Comparison of ENCODE assay signal across 13 cellular contexts in genomic region chr1:215845224-215845902, GRCh38.
DNase-seq lines count a peak whose midpoint lies in the region; ATAC-seq and TF ChIP-seq lines count a peak whose summit lies in the region.
"Had no signal": no experiment of that assay in that cellular context is flagged by ENCODE, and none has a peak within 500 bp of the region (broad histone marks: within the 10 kb centered on the region; RNA-seq: fewer than 3 reads in every experiment).

No MANE protein-coding gene starts in this region.

- DNase-seq in NCI-H82 (lab: John Stamatoyannopoulos, UW): peak; percentile 42
- no peak for DNase-seq in NCI-H82 treated with DMSO at 0.1 percent for 48 hours (lab: John Stamatoyannopoulos, UW; ENCODE audit: unreplicated experiment)
- DNase-seq in SK-N-SH: no peak
- peak; percentile 49 for DNase-seq in fibroblast of villous mesenchyme (ENCODE audit: low read depth)
- DNase-seq in stromal cell of bone marrow (ENCODE audit: low read depth): peak; percentile 80
- DNase-seq in tibial artery: no peak
- no peak for DNase-seq in NK-92 (lab: John Stamatoyannopoulos, UW; ENCODE audit: unreplicated experiment)
- DNase-seq: activated CD4-positive, alpha-beta T cell treated with anti-CD3 and anti-CD28 coated beads, Interleukin-2, amount 50 U/mL, for 1 hour; activated naive CD4-positive, alpha-beta T cell treated with Interleukin-2 at 50 U/mL for 16 hours; H7; NCI-H69; stimulated activated CD4-positive, alpha-beta T cell treated with anti-CD3 and anti-CD28 coated beads, Interleukin-15, amount 100 ng/mL, for 24 hours had no signal

- H3K4me2 ChIP-seq in SK-N-SH: peak overlapping the region; percentile 18

- H3K4me1 ChIP-seq in SK-N-SH (ENCODE audit: control insufficient read depth in 1 of 2, insufficient read depth in 2 of 2, low read depth in 1 of 2, low read length in 1 of 2): peaks cover 0 to 4% of the 10 kb centered on the region in 2 experiments; a peak in 2 of 4 replicates
- H3K4me1 ChIP-seq in tibial artery: no peaks in the 10 kb centered on the region

- H3F3A ChIP-seq in SK-N-SH (replicated peaks; ENCODE audit: insufficient read depth): no peaks in the 10 kb centered on the region

- 0 out of 4 replicates have a peak overlapping the region, but pooled peaks of 1 of the 2 experiments have one; percentile 1 for H3K4me3 ChIP-seq in SK-N-SH (ENCODE audit: low read depth in 2 of 2, low read length in 1 of 2)
- no peak overlapping the region for H3K4me3 ChIP-seq in fibroblast of villous mesenchyme (ENCODE audit: low read depth, low read length)
- H3K4me3 ChIP-seq in tibial artery: no peak overlapping the region

- no peaks in the 10 kb centered on the region for H3K9me2 ChIP-seq in SK-N-SH

- intact Hi-C loops in tibial artery (cut with DNase I; ENCODE audit: low total_unique reads): no loop called here

- no peak for TF ChIP-seq RAD21 in SK-N-SH (IDR thresholded peaks at IDR 0.05; ENCODE audit: low read length)

- H2AFZ ChIP-seq in SK-N-SH (ENCODE audit: low read depth): peak overlapping the region; percentile 79

- H3K9me3 ChIP-seq in SK-N-SH (no peaks in the 10 kb centered on the region), tibial artery (no peaks in the 10 kb centered on the region)

- H3K27me3 ChIP-seq in SK-N-SH (ENCODE audit: insufficient read depth): no peaks in the 10 kb centered on the region
- H3K27me3 ChIP-seq in tibial artery: no peaks in the 10 kb centered on the region

- 32% methylated on average over 6 of the region's 6 CpGs for WGBS in SK-N-SH (ENCODE audit: low lambda C conversion rate)

- POLR2A ChIA-PET in SK-N-SH (lab: Yijun Ruan, JAX): no interaction called here

- no peaks in the 10 kb centered on the region for H4K20me1 ChIP-seq in SK-N-SH (ENCODE audit: insufficient read depth)

- H3K27ac ChIP-seq in SK-N-SH (ENCODE audit: low read depth in 2 of 2, low read length in 1 of 2) (peak overlapping the region in 1 of 2 experiments; percentile 44; a peak in 2 of 4 replicates), tibial artery (no peak overlapping the region)

- H3K9ac ChIP-seq in SK-N-SH: no peak overlapping the region

- TF ChIP-seq CTCF in SK-N-SH (IDR thresholded peaks at IDR 0.05) (no peak), fibroblast of villous mesenchyme (IDR thresholded peaks at IDR 0.05; ENCODE audit: insufficient read depth, low read depth, low read length) (no peak), tibial artery (IDR thresholded peaks at IDR 0.05) (no peak)

- H3K79me2 ChIP-seq in SK-N-SH (ENCODE audit: insufficient read depth): no peaks in the 10 kb centered on the region

- TF ChIP-seq EP300 in SK-N-SH (IDR thresholded peaks at IDR 0.05; ENCODE audit: borderline replicate concordance in 1 of 2, low read depth in 1 of 2, low read length in 1 of 2): no peak

- ATAC-seq in HG02884 (IDR thresholded peaks at IDR 0.05; ENCODE audit: unreplicated experiment): no peak

- no peaks in the 10 kb centered on the region for H3K36me3 ChIP-seq in SK-N-SH (replicated peaks in 1 of 2; ENCODE audit: control insufficient read depth in 1 of 2, insufficient read depth in 2 of 2, low read length in 1 of 2)
- H3K36me3 ChIP-seq in tibial artery: no peaks in the 10 kb centered on the region

- CTCF ChIA-PET in SK-N-SH (lab: Yijun Ruan, JAX): interaction anchor here (1.7 kb wide), 1 partner anchor 15 kb away, joined by 3 read pairs; no protein-coding TSS in a partner anchor

TF ChIP-seq in SK-N-SH, 30 proteins besides CTCF, POLR2A, EP300 and RAD21:
- TF ChIP-seq ZBTB33 (IDR thresholded peaks at IDR 0.05; ENCODE audit: borderline replicate concordance, low read depth): no peak
- TF ChIP-seq GABPA (IDR thresholded peaks at IDR 0.05; ENCODE audit: low read depth): no peak
- TF ChIP-seq NFIC (IDR thresholded peaks at IDR 0.05; ENCODE audit: borderline replicate concordance): no peak
- TF ChIP-seq JUND (IDR thresholded peaks at IDR 0.05): peak; percentile 65
- TF ChIP-seq, protein P1, sequence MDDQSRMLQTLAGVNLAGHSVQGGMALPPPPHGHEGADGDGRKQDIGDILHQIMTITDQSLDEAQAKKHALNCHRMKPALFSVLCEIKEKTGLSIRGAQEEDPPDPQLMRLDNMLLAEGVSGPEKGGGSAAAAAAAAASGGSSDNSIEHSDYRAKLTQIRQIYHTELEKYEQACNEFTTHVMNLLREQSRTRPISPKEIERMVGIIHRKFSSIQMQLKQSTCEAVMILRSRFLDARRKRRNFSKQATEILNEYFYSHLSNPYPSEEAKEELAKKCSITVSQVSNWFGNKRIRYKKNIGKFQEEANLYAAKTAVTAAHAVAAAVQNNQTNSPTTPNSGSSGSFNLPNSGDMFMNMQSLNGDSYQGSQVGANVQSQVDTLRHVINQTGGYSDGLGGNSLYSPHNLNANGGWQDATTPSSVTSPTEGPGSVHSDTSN (IDR thresholded peaks at IDR 0.05): 0 out of 2 replicates have a peak, but pooled peaks have one; percentile 8
- TF ChIP-seq TCF12 (IDR thresholded peaks at IDR 0.05): 0 out of 2 replicates have a peak, but pooled peaks have one; percentile 23
- TF ChIP-seq, protein P2, sequence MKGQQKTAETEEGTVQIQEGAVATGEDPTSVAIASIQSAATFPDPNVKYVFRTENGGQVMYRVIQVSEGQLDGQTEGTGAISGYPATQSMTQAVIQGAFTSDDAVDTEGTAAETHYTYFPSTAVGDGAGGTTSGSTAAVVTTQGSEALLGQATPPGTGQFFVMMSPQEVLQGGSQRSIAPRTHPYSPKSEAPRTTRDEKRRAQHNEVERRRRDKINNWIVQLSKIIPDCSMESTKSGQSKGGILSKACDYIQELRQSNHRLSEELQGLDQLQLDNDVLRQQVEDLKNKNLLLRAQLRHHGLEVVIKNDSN (IDR thresholded peaks at IDR 0.05; ENCODE audit: borderline replicate concordance, low read depth): no peak
- peak; percentile 29; the same call in 1 of the 2 replicates for TF ChIP-seq TAF1 (IDR thresholded peaks at IDR 0.05; ENCODE audit: borderline replicate concordance, low read depth, low read length)
- TF ChIP-seq POLR2AphosphoS5 (IDR thresholded peaks at IDR 0.05; ENCODE audit: low read depth, low read length): no peak
- TF ChIP-seq FOSL2 (IDR thresholded peaks at IDR 0.05; ENCODE audit: borderline replicate concordance, low read depth): peak; percentile 82
- TF ChIP-seq, protein P3, sequence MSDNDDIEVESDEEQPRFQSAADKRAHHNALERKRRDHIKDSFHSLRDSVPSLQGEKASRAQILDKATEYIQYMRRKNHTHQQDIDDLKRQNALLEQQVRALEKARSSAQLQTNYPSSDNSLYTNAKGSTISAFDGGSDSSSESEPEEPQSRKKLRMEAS (IDR thresholded peaks at IDR 0.05; ENCODE audit: low read depth): 0 out of 2 replicates have a peak, but pooled peaks have one; percentile 8

Comparison
In these comparisons a context has a peak if more than half of its experiments do, and no peak if none do; other contexts are left out.
1. DNase-seq: peak in NCI-H82 (single experiment), fibroblast of villous mesenchyme (single experiment) and stromal cell of bone marrow (single experiment); none in NCI-H82 treated with DMSO at 0.1 percent for 48 hours (single experiment), SK-N-SH (single experiment), tibial artery (0 of 2) and NK-92 (single experiment).